In the genomic region with DNA sequence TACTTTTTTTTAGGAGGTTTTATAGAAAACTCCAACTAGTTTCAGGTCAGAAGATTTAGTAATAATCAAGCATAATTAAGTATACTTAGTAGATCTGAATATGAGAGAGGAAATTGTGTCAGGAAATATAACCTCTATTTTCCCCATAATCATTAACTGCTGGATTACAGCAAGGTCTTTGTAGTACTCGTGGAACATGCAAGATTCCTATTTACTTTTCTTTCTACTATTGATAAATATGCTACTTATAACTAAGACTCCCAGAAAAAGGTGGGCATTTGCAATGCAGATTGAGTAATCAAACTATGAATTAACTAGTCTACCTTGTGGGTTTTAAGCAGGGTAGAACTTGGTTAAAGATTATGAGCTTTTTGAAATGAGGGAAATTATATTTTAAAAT, we compare ENCODE assay signal across 31 cellular contexts.
"Had no signal": no experiment of that assay in that cellular context is flagged by ENCODE, and none has a peak within 500 bp of the region (broad histone marks: within the 10 kb centered on the region; RNA-seq: fewer than 3 reads in every experiment).

No MANE protein-coding gene starts in this region.

- H3K9me3 ChIP-seq: ascending aorta, esophagus muscularis mucosa, gastrocnemius medialis had no signal

- H3K4me1 Mint-ChIP-seq: activated CD4-positive, alpha-beta memory T cell treated with anti-CD3 and anti-CD28 coated beads, Interleukin-2, amount 10 ng/mL, durations not matched to agents 7 days and 5 days; activated CD4-positive, alpha-beta T cell treated with anti-CD3 and anti-CD28 coated beads, Interleukin-2, amount 10 ng/mL, durations not matched to agents 7 days and 5 days; activated naive CD4-positive, alpha-beta T cell treated with anti-CD3 and anti-CD28 coated beads, Interleukin-2, amount 10 ng/mL, durations not matched to agents 7 days and 5 days; activated naive CD8-positive, alpha-beta T cell treated with anti-CD3 and anti-CD28 coated beads, Interleukin-2, amount 10 ng/mL, durations not matched to agents 7 days and 5 days; central memory CD8-positive, alpha-beta T cell; T-helper 17 cell had no signal

- H3K27ac Mint-ChIP-seq: activated CD4-positive, alpha-beta memory T cell treated with anti-CD3 and anti-CD28 coated beads, Interleukin-2, amount 10 ng/mL, durations not matched to agents 7 days and 5 days; activated CD4-positive, alpha-beta T cell treated with anti-CD3 and anti-CD28 coated beads, Interleukin-2, amount 10 ng/mL, durations not matched to agents 7 days and 5 days; activated naive CD4-positive, alpha-beta T cell treated with anti-CD3 and anti-CD28 coated beads, Interleukin-2, amount 10 ng/mL, durations not matched to agents 7 days and 5 days; activated naive CD4-positive, alpha-beta T cell treated with anti-CD3 and anti-CD28 coated beads, Interleukin-2, amount 50 U/mL, for 72 hours; activated naive CD8-positive, alpha-beta T cell treated with anti-CD3 and anti-CD28 coated beads, Interleukin-2, amount 10 ng/mL, durations not matched to agents 7 days and 5 days; activated T-cell treated with anti-CD3 and anti-CD28 coated beads, Interleukin-2, amount 50 U/mL, for 24 hours; activated T-cell treated with anti-CD3 and anti-CD28 coated beads, Interleukin-2, amount 50 U/mL, for 72 hours; dendritic cell treated with granulocyte-macrophage colony-stimulating factor and Interleukin-4, amounts not matched to agents 40 ng/mL and 50 ng/mL, for 4 days; endodermal cell; T-helper 17 cell; T-helper 2 cell treated with Interferon-gamma antibody and Interleukin-4, amounts not matched to agents 5 μg/mL and 100 μg/mL, for 36 hours had no signal

- H3K36me3 Mint-ChIP-seq: activated naive CD4-positive, alpha-beta T cell treated with anti-CD3 and anti-CD28 coated beads, Interleukin-2, amount 10 ng/mL, durations not matched to agents 7 days and 5 days; activated naive CD4-positive, alpha-beta T cell treated with anti-CD3 and anti-CD28 coated beads, Interleukin-2, amount 50 U/mL, for 72 hours; activated naive CD8-positive, alpha-beta T cell treated with anti-CD3 and anti-CD28 coated beads, Interleukin-2, amount 10 ng/mL, durations not matched to agents 7 days and 5 days; WTC11 had no signal

- H3K4me3 ChIP-seq: ascending aorta, coronary artery, dorsolateral prefrontal cortex, esophagus muscularis mucosa, gastrocnemius medialis had no signal

- H3K27me3 ChIP-seq: ascending aorta, brain microvascular endothelial cell, dorsolateral prefrontal cortex, esophagus muscularis mucosa, foreskin keratinocyte, gastrocnemius medialis had no signal

- H3K27me3 Mint-ChIP-seq: activated CD4-positive, alpha-beta memory T cell treated with anti-CD3 and anti-CD28 coated beads, Interleukin-2, amount 10 ng/mL, durations not matched to agents 7 days and 5 days; activated CD4-positive, alpha-beta T cell treated with anti-CD3 and anti-CD28 coated beads, Interleukin-2, amount 10 ng/mL, durations not matched to agents 7 days and 5 days; activated naive CD4-positive, alpha-beta T cell treated with anti-CD3 and anti-CD28 coated beads, Interleukin-2, amount 10 ng/mL, durations not matched to agents 7 days and 5 days; activated naive CD8-positive, alpha-beta T cell treated with anti-CD3 and anti-CD28 coated beads, Interleukin-2, amount 10 ng/mL, durations not matched to agents 7 days and 5 days; activated T-cell treated with anti-CD3 and anti-CD28 coated beads, Interleukin-2, amount 50 U/mL, for 24 hours; central memory CD8-positive, alpha-beta T cell; T-helper 17 cell had no signal

- H3K27ac ChIP-seq: ascending aorta, brain microvascular endothelial cell, coronary artery, dorsolateral prefrontal cortex, esophagus muscularis mucosa, foreskin keratinocyte, gastrocnemius medialis had no signal

- H3K4me1 ChIP-seq: ascending aorta, esophagus muscularis mucosa, gastrocnemius medialis had no signal

- ATAC-seq: activated naive CD4-positive, alpha-beta T cell treated with anti-CD3 and anti-CD28 coated beads, Interleukin-2, amount 50 U/mL, for 72 hours; activated T-cell treated with anti-CD3 and anti-CD28 coated beads, Interleukin-2, amount 50 U/mL, for 72 hours; foreskin keratinocyte; gastrocnemius medialis; T-helper 17 cell; WTC11 had no signal

- H3K9me3 Mint-ChIP-seq: activated CD4-positive, alpha-beta T cell treated with anti-CD3 and anti-CD28 coated beads, Interleukin-2, amount 10 ng/mL, durations not matched to agents 7 days and 5 days; activated naive CD4-positive, alpha-beta T cell treated with anti-CD3 and anti-CD28 coated beads, Interleukin-2, amount 10 ng/mL, durations not matched to agents 7 days and 5 days; activated naive CD8-positive, alpha-beta T cell treated with anti-CD3 and anti-CD28 coated beads, Interleukin-2, amount 10 ng/mL, durations not matched to agents 7 days and 5 days; activated T-cell treated with anti-CD3 and anti-CD28 coated beads, Interleukin-2, amount 50 U/mL, for 72 hours; dendritic cell treated with granulocyte-macrophage colony-stimulating factor and Interleukin-4, amounts not matched to agents 40 ng/mL and 50 ng/mL, for 4 days; endodermal cell; T-helper 2 cell treated with Interferon-gamma antibody and Interleukin-4, amounts not matched to agents 5 μg/mL and 100 μg/mL, for 36 hours; WTC11 had no signal

- DNase-seq: activated CD4-positive, alpha-beta memory T cell treated with anti-CD3 and anti-CD28 coated beads, Interleukin-2, amount 10 ng/mL, durations not matched to agents 7 days and 5 days; activated CD4-positive, alpha-beta T cell treated with anti-CD3 and anti-CD28 coated beads for 1 hour; activated CD4-positive, alpha-beta T cell treated with anti-CD3 and anti-CD28 coated beads for 4 hours; activated CD4-positive, alpha-beta T cell treated with anti-CD3 and anti-CD28 coated beads, Interleukin-2, amount 10 ng/mL, durations not matched to agents 7 days and 5 days; activated CD4-positive, alpha-beta T cell treated with anti-CD3 and anti-CD28 coated beads, Interleukin-2, amount 50 U/mL, for 4 hours; activated CD8-positive, alpha-beta memory T cell treated with anti-CD3 and anti-CD28 coated beads, Interleukin-2, amount 50 U/mL, for 48 hours; activated gamma-delta T cell; activated naive CD4-positive, alpha-beta T cell; activated naive CD4-positive, alpha-beta T cell treated with anti-CD3 and anti-CD28 coated beads, Interleukin-2, amount 10 ng/mL, durations not matched to agents 7 days and 5 days; activated naive CD8-positive, alpha-beta T cell treated with anti-CD3 and anti-CD28 coated beads, Interleukin-2, amount 10 ng/mL, durations not matched to agents 7 days and 5 days; activated T-cell treated with anti-CD3 and anti-CD28 coated beads for 4 hours; activated T-cell treated with anti-CD3 and anti-CD28 coated beads, Interleukin-2, amount 50 U/mL, for 24 hours; activated T-cell treated with anti-CD3 and anti-CD28 coated beads, Interleukin-2, amount 50 U/mL, for 72 hours; brain microvascular endothelial cell; dorsolateral prefrontal cortex; effector memory CD4-positive, alpha-beta T cell; endodermal cell; erythroblast; foreskin keratinocyte; gastrocnemius medialis; T-helper 1 cell; T-helper 17 cell; T1000 had no signal

- H3K4me3 Mint-ChIP-seq: activated CD4-positive, alpha-beta memory T cell treated with anti-CD3 and anti-CD28 coated beads, Interleukin-2, amount 10 ng/mL, durations not matched to agents 7 days and 5 days; activated CD4-positive, alpha-beta T cell treated with anti-CD3 and anti-CD28 coated beads, Interleukin-2, amount 10 ng/mL, durations not matched to agents 7 days and 5 days; activated naive CD4-positive, alpha-beta T cell treated with anti-CD3 and anti-CD28 coated beads, Interleukin-2, amount 10 ng/mL, durations not matched to agents 7 days and 5 days; activated naive CD8-positive, alpha-beta T cell treated with anti-CD3 and anti-CD28 coated beads, Interleukin-2, amount 10 ng/mL, durations not matched to agents 7 days and 5 days; activated T-cell treated with anti-CD3 and anti-CD28 coated beads, Interleukin-2, amount 50 U/mL, for 24 hours; activated T-cell treated with anti-CD3 and anti-CD28 coated beads, Interleukin-2, amount 50 U/mL, for 72 hours; central memory CD8-positive, alpha-beta T cell; dendritic cell treated with granulocyte-macrophage colony-stimulating factor and Interleukin-4, amounts not matched to agents 40 ng/mL and 50 ng/mL, for 4 days; endodermal cell; T-helper 17 cell; T-helper 2 cell treated with Interferon-gamma antibody and Interleukin-4, amounts not matched to agents 5 μg/mL and 100 μg/mL, for 36 hours; WTC11 had no signal

- H3K36me3 ChIP-seq: ascending aorta, brain microvascular endothelial cell, esophagus muscularis mucosa, gastrocnemius medialis had no signal
